ENCODE assay signal across 9 cellular contexts in the genomic region with DNA sequence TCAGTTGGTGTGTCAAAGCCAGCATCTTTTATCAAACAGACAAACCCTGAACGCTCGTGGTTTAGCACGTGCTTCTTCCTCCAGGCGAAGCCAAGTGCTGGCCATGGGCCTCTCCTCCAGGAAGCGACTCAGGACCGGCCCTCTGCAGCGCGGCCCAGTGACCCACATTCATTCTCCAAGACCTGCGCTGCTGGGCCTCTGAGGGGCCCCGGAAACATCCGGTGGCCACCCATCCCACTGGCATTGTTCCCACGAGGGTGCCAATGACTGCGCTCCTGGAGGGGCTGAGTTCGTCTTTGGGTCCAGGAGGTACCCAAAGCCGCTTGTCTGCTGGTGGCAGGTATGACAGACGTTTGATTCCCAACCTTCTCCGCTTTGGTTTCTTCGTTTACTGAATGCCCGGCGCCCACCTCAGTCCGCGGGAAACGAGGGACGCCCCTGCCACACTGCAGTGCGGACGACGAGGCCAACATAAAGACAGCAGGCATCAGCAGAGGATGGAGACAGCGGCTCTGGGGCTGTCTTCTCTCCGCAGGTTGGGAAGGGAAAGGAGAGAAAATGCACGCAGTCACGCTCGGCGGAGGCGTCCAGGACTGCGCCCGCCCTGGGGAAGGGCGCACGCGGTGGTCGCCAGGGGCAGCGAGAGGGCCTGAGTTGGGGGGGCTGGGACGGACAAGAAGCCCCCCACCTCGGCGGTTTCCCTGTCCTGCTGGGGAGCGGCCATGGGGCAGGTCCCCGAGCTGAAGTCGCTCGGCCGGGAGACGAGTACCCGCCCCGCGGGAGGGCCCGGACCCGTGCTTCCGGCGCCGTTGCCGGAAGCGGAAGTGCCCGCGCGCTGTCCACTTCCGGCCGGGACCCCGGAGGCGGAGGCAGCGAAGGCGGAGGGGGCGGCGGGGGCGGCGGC.
DNase-seq lines count a peak whose midpoint lies in the region; ATAC-seq and FAIRE-seq lines count a peak whose summit lies in the region.
"Had no signal": no experiment of that assay in that cellular context is flagged by ENCODE, and none has a peak within 500 bp of the region (broad histone marks: within the 10 kb centered on the region; RNA-seq: fewer than 3 reads in every experiment).

TSS of gene EXOC3 (plus strand) at position 842 of the 904 bp plus-strand sequence. CDS start 3,030 bp downstream, outside the sequence.

- no peak for FAIRE-seq in GM19239 (lab: Jason Lieb, UNC)
- FAIRE-seq: endometrium had no signal

- no peaks in the 10 kb centered on the region for H3K9me3 ChIP-seq in BLaER1 treated with 17β-estradiol and CSF1 and Interleukin-3, amounts not matched to agents 10 nM and 100 nM (replicated peaks in 1 of 11)

- H3K4me2 ChIP-seq in BLaER1 treated with 17β-estradiol and CSF1 and Interleukin-3, amounts not matched to agents 10 nM and 100 nM = peak within 1 kb of the TSS; percentile 99 to 100 (median 100)

- H3K4me1 ChIP-seq in BLaER1 treated with 17β-estradiol and CSF1 and Interleukin-3, amounts not matched to agents 10 nM and 100 nM = peaks cover 51 to 76% (median 58%) of the 10 kb centered on the region in 10 experiments

- ATAC-seq in HG03439 (IDR thresholded peaks at IDR 0.05; ENCODE audit: unreplicated experiment) (peak; percentile 86), memory B cell (ENCODE audit: low read depth) (peak; percentile 84)

- H3K4me3 Mint-ChIP-seq in memory B cell = peak within 1 kb of the TSS; percentile 97

- H3K27me3 Mint-ChIP-seq in memory B cell = peaks cover 1% of the 10 kb centered on the region

- DNase-seq in GM19239 (ENCODE audit: insufficient read length, low spot score) = peak; percentile 99
- peak; percentile 79 for DNase-seq in NCI-H774 (lab: John Stamatoyannopoulos, UW)
- DNase-seq in activated CD8-positive, alpha-beta memory T cell treated with anti-CD3 and anti-CD28 coated beads for 24 hours = peak; percentile 91
- peak; percentile 60 for DNase-seq in effector CD8-positive, alpha-beta T cell (lab: John Stamatoyannopoulos, UW)
- peak; percentile 46 to 70 for DNase-seq in memory B cell (ENCODE audit: low spot score in 2 of 2)
- peak; percentile 42 for DNase-seq in stimulated activated CD8-positive, alpha-beta memory T cell treated with anti-CD3 and anti-CD28 coated beads, Interleukin-12 subunit alpha, Interleukin-12 subunit beta, amount 100 ng/mL, for 24 hours (ENCODE audit: extremely low read depth)

- H3K36me3 ChIP-seq in BLaER1 treated with 17β-estradiol and CSF1 and Interleukin-3, amounts not matched to agents 10 nM and 100 nM = peaks cover 13 to 21% (median 19%) of the 10 kb centered on the region in 11 experiments

- H3K36me3 Mint-ChIP-seq in memory B cell = peaks cover 7% of the 10 kb centered on the region

- H3K27ac Mint-ChIP-seq in memory B cell = peak within 1 kb of the TSS; percentile 94

- peak within 1 kb of the TSS; percentile 78 to 93 (median 89) for H3K27ac ChIP-seq in BLaER1 treated with 17β-estradiol and CSF1 and Interleukin-3, amounts not matched to agents 10 nM and 100 nM

- no peaks in the 10 kb centered on the region for H3K9me3 Mint-ChIP-seq in memory B cell

- no peaks in the 10 kb centered on the region for H3K27me3 ChIP-seq in BLaER1 treated with 17β-estradiol and CSF1 and Interleukin-3, amounts not matched to agents 10 nM and 100 nM

- peak within 1 kb of the TSS; percentile 86 to 92 (median 90) for H3K9ac ChIP-seq in BLaER1 treated with 17β-estradiol and CSF1 and Interleukin-3, amounts not matched to agents 10 nM and 100 nM

- peaks cover 10 to 40% (median 29%) of the 10 kb centered on the region in 11 experiments; a peak in 18 of 22 replicates for H4K20me1 ChIP-seq in BLaER1 treated with 17β-estradiol and CSF1 and Interleukin-3, amounts not matched to agents 10 nM and 100 nM

- peaks cover 29% of the 10 kb centered on the region for H3K4me1 Mint-ChIP-seq in memory B cell

- H3K4me3 ChIP-seq in BLaER1 treated with 17β-estradiol and CSF1 and Interleukin-3, amounts not matched to agents 10 nM and 100 nM = peak within 1 kb of the TSS; percentile 83 to 96 (median 94)

Comparison
In these comparisons a context has a peak if more than half of its experiments do, and no peak if none do; other contexts are left out.
1. Peak in every context shown above with its lines: DNase-seq, ATAC-seq, H3K4me3 ChIP-seq and H3K27ac ChIP-seq.
2. DNase-seq: peak in every context shown above with its lines; median percentile 99 in GM19239; 91 in activated CD8-positive, alpha-beta memory T cell treated with anti-CD3 and anti-CD28 coated beads for 24 hours; 79 in NCI-H774; 60 in effector CD8-positive, alpha-beta T cell; 58 in memory B cell; 42 in stimulated activated CD8-positive, alpha-beta memory T cell treated with anti-CD3 and anti-CD28 coated beads, Interleukin-12 subunit alpha, Interleukin-12 subunit beta, amount 100 ng/mL, for 24 hours.